ENCODE assay signal across 1 cellular context in the genomic region with DNA sequence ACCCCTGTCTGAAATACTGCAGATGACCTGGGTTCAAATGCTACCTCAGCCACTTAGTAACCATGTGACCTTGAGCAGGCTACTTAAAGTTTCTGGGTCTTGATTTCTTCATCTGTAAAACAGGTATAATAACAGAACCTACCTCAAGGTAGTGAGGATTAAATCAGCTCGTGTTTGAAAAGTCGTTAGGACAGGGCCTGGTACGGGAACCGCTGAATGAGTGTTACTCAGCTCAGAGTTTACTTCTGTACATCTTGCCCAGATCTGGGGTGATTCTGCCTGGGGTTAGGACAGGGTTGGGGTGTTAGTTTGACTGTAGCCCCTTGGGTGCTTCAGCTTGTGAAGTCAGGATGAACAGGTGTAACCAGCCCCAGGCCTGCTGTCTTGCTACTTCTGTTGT.
TF ChIP-seq lines count a peak whose summit lies in the region.

No MANE protein-coding gene starts in this region.

TF ChIP-seq in IMR-90, 13 proteins besides CTCF, POLR2A, EP300 and RAD21:
- no peak for TF ChIP-seq RFX5 (IDR thresholded peaks at IDR 0.05; ENCODE audit: low read depth, low read length)
- TF ChIP-seq FOS (IDR thresholded peaks at IDR 0.05; ENCODE audit: low read depth, low read length): no peak
- no peak for TF ChIP-seq RCOR1 (IDR thresholded peaks at IDR 0.05; ENCODE audit: insufficient replicate concordance, low read length)
- TF ChIP-seq CHD1 (IDR thresholded peaks at IDR 0.05; ENCODE audit: low read depth, low read length): no peak
- no peak for TF ChIP-seq MAZ (IDR thresholded peaks at IDR 0.05; ENCODE audit: borderline replicate concordance, low read depth, low read length)
- TF ChIP-seq BHLHE40 (IDR thresholded peaks at IDR 0.05; ENCODE audit: low read depth, low read length): no peak
